8 cellular contexts compared by ENCODE assay signal in the genomic region with DNA sequence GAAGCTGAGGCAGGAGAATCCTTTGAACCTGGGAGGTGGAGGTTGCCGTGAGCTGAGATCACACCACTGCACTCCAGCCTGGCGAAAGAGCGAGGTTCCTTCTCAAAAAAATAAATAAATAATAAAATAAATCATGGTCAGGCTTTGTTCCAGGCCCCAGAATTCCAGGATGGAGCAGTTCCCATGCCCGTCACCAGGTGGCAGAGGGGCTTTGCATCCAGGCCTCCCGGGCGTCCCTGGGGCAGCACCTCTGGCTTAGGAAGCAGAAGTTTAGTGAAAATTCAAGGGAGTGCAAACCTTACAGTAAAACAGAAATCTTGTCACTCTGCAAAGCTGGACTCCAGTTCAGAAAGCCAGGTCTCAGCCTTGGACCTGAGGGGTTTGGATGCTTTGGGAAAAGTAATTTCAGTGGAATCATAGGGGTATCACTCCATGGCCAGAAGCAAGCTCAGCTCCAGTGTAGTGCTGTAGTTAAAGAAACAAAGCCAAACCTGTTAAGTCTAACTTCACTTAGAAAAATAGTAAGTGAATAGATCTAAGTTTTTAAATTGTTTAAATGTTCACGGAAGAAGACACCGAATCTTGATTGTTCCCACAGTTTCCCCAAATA.
DNase-seq lines count a peak whose midpoint lies in the region; ATAC-seq and TF ChIP-seq lines count a peak whose summit lies in the region.

No MANE protein-coding gene starts in this region.

- H3K27ac Mint-ChIP-seq in Caco-2 (ENCODE audit: unreplicated experiment) (no peak overlapping the region), brain (peak overlapping the region in 1 of 5 experiments; percentile 70), mesothelial cell of epicardium (no peak overlapping the region)
- no peak overlapping the region for H3K27ac Mint-ChIP-seq in activated T-cell treated with anti-CD3 and anti-CD28 coated beads, Interleukin-2, amount 50 U/mL, for 72 hours

- no peaks in the 10 kb centered on the region for H3K36me3 ChIP-seq in Caco-2 (ENCODE audit: control insufficient read depth, insufficient read depth, low read length)

- H3K27me3 ChIP-seq in Caco-2 (replicated peaks; ENCODE audit: control insufficient read depth, insufficient read depth, low read length): no peaks in the 10 kb centered on the region

- DNase-seq in Caco-2: peak; percentile 56 to 69
- peak; percentile 10 for DNase-seq in LoVo (ENCODE audit: low spot score)
- DNase-seq in mesothelial cell of epicardium (ENCODE audit: low spot score in 2 of 2, unreplicated experiment in 2 of 2): peak in 1 of 2 experiments; percentile 52
- DNase-seq in activated T-cell treated with anti-CD3 and anti-CD28 coated beads, Interleukin-2, amount 50 U/mL, for 72 hours: no peak
- no peak for DNase-seq in MV-4-11 (lab: John Stamatoyannopoulos, UW)
- DNase-seq in AML-193 (lab: John Stamatoyannopoulos, UW): no peak

- H3K4me1 Mint-ChIP-seq in Caco-2 (ENCODE audit: low read depth, unreplicated experiment) (no peaks in the 10 kb centered on the region), brain (peaks cover 32% of the 10 kb centered on the region), mesothelial cell of epicardium (no peaks in the 10 kb centered on the region)
- no peaks in the 10 kb centered on the region for H3K4me1 Mint-ChIP-seq in activated T-cell treated with anti-CD3 and anti-CD28 coated beads, Interleukin-2, amount 50 U/mL, for 72 hours (ENCODE audit: low read depth)

- POLR2A ChIA-PET in Caco-2 (lab: Charles Lee): no interaction called here

- H3K4me1 ChIP-seq in Caco-2: no peaks in the 10 kb centered on the region

- CTCF ChIA-PET in Caco-2 (lab: Charles Lee): no interaction called here

- intact Hi-C loops in Caco-2 (cut with micrococcal nuclease; ENCODE audit: unreplicated experiment): loop anchor here (1.0 kb wide), 2 partner anchors 173 to 420 kb away; no protein-coding TSS in a partner anchor

- no peaks in the 10 kb centered on the region for H3K9me3 ChIP-seq in Caco-2

- BruUV-seq in Caco-2 (replicated peaks; lab: Mats Ljungman, UMichigan): no TSS peak

- no peak overlapping the region for H3K4me3 Mint-ChIP-seq in Caco-2 (ENCODE audit: unreplicated experiment)
- H3K4me3 Mint-ChIP-seq in brain: no peak overlapping the region
- H3K4me3 Mint-ChIP-seq in mesothelial cell of epicardium: no peak overlapping the region
- no peak overlapping the region for H3K4me3 Mint-ChIP-seq in activated T-cell treated with anti-CD3 and anti-CD28 coated beads, Interleukin-2, amount 50 U/mL, for 72 hours

- no peaks in the 10 kb centered on the region for H3K9me3 Mint-ChIP-seq in Caco-2 (ENCODE audit: unreplicated experiment)
- H3K9me3 Mint-ChIP-seq in brain: peaks cover 0 to 7% (median 4%) of the 10 kb centered on the region in 5 experiments
- no peaks in the 10 kb centered on the region for H3K9me3 Mint-ChIP-seq in mesothelial cell of epicardium
- no peaks in the 10 kb centered on the region for H3K9me3 Mint-ChIP-seq in activated T-cell treated with anti-CD3 and anti-CD28 coated beads, Interleukin-2, amount 50 U/mL, for 72 hours

- H3K36me3 Mint-ChIP-seq in Caco-2 (ENCODE audit: insufficient read depth, unreplicated experiment): no peaks in the 10 kb centered on the region
- no peaks in the 10 kb centered on the region for H3K36me3 Mint-ChIP-seq in brain
- no peaks in the 10 kb centered on the region for H3K36me3 Mint-ChIP-seq in mesothelial cell of epicardium
- H3K36me3 Mint-ChIP-seq in activated T-cell treated with anti-CD3 and anti-CD28 coated beads, Interleukin-2, amount 50 U/mL, for 72 hours (ENCODE audit: insufficient read depth in 2 of 2): no peaks in the 10 kb centered on the region

- ATAC-seq in GM21737 (IDR thresholded peaks at IDR 0.05; ENCODE audit: unreplicated experiment): no peak
- ATAC-seq in activated T-cell treated with anti-CD3 and anti-CD28 coated beads, Interleukin-2, amount 50 U/mL, for 72 hours (replicated peaks in 1 of 2): no peak

- H3K27me3 Mint-ChIP-seq in Caco-2 (ENCODE audit: insufficient read depth, unreplicated experiment): no peaks in the 10 kb centered on the region
- no peaks in the 10 kb centered on the region for H3K27me3 Mint-ChIP-seq in brain
- no peaks in the 10 kb centered on the region for H3K27me3 Mint-ChIP-seq in mesothelial cell of epicardium (ENCODE audit: low read depth)
- no peaks in the 10 kb centered on the region for H3K27me3 Mint-ChIP-seq in activated T-cell treated with anti-CD3 and anti-CD28 coated beads, Interleukin-2, amount 50 U/mL, for 72 hours (ENCODE audit: low read depth)

- TF ChIP-seq CTCF in Caco-2 (IDR thresholded peaks at IDR 0.05; ENCODE audit: insufficient read depth in 1 of 2, low read depth in 1 of 2, low read length in 1 of 2, severe bottlenecking in 1 of 2, unreplicated experiment in 1 of 2): peak; percentile 53 to 69
- TF ChIP-seq CTCF in brain (conservative IDR thresholded peaks at IDR 0.05): peak; percentile 60 to 62
- TF ChIP-seq CTCF in mesothelial cell of epicardium (IDR thresholded peaks at IDR 0.05; ENCODE audit: unreplicated experiment): peak; percentile 64

- H3K4me3 ChIP-seq in Caco-2 (ENCODE audit: low read depth, low read length): no peak overlapping the region

Comparison
In these comparisons a context has a peak if more than half of its experiments do, and no peak if none do; other contexts are left out.
1. DNase-seq: peak in Caco-2 (2 of 2) and LoVo (single experiment); none in activated T-cell treated with anti-CD3 and anti-CD28 coated beads, Interleukin-2, amount 50 U/mL, for 72 hours (0 of 2), MV-4-11 (single experiment) and AML-193 (0 of 2).
2. Peak in every context shown above with its lines, with median percentiles within 50 percentile points of each other: CTCF ChIP-seq.